ENCODE assay signal across 1 cellular context in the genomic region with DNA sequence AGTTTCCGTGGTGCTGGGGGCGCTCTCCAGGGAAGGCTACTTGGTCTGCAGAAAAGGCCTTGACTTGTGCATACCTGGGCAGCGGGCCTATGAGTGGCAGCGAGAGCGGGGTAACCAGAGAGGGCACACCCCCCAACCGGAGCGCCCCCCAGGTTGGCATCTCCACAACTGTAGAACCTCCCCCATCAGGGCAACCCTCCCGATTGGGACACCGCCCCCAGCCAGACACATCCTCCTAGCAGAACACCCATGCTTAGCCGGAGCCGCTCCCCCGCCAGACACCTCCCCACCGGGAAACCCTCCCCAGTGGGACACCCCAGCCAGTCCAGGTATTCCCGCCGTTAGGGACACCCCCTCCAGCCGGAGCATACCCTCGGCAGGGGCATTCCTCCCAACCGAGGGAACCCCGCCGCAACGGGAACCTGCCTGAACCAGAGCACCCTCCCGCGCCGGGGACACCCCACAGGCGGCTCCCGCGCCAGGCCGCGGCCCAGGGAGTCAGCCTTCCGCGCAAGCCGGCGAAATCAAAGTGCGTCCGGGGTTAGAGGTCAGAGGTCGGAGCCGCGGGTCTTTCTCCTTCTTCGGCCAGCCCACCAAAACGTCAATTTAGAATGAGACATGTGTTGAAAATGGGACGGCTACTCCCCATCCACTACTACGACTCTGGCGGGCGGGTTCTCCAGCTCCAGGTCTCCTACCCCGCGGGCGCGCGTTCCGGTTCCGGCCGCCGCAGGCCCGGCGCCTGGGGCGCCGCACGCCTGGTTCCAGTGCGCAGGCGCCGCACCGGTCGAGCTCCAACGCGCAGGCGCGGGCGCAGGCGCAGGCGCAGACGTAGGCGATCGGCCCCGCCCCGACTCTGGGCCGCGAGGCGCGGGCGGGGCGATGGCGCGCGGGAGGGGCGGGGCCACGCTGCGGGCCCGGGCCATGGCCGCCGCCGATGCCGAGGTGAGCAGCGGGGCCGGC.
TF ChIP-seq lines count a peak whose summit lies in the region.

A gene (plus strand): TSS at position 901 of the 963 bp plus-strand sequence. CDS start 24 bp downstream, at position 925.

TF ChIP-seq in HEK293, 187 proteins besides CTCF, POLR2A, EP300 and RAD21 (continued from another document and continues in another):
- TF ChIP-seq ZNF529 (tag by site-specific recombination; IDR thresholded peaks at IDR 0.05; ENCODE audit: insufficient replicate concordance) (no peak), ZNF133 (tag by site-specific recombination; IDR thresholded peaks at IDR 0.05) (no peak), ZNF184 (tag by site-specific recombination; IDR thresholded peaks at IDR 0.05) (peak; percentile 52; the same call in 1 of the 2 replicates), ZNF549 (tag by site-specific recombination; IDR thresholded peaks at IDR 0.05) (no peak), ZNF629 (tag by site-specific recombination; IDR thresholded peaks at IDR 0.05) (peak; percentile 64), ZNF791 (tag by site-specific recombination; IDR thresholded peaks at IDR 0.05) (no peak), ZNF2 (tag by site-specific recombination; IDR thresholded peaks at IDR 0.05) (peak; percentile 56; the same call in 1 of the 2 replicates), ZNF248 (tag by site-specific recombination; IDR thresholded peaks at IDR 0.05) (no peak), ZNF600 (tag by site-specific recombination; IDR thresholded peaks at IDR 0.05) (peak; percentile 56), ZFP37 (tag by site-specific recombination; IDR thresholded peaks at IDR 0.05) (peak; percentile 62; the same call in 1 of the 2 replicates), ZNF302 (tag by site-specific recombination; IDR thresholded peaks at IDR 0.05; ENCODE audit: low read depth) (no peak), HOXD13 (CRISPR knock-in tag; IDR thresholded peaks at IDR 0.05; ENCODE audit: borderline replicate concordance) (no peak), ZNF426 (tag by site-specific recombination; IDR thresholded peaks at IDR 0.05) (no peak), SCRT2 (tag by site-specific recombination; IDR thresholded peaks at IDR 0.05) (peak; percentile 36; the same call in 1 of the 2 replicates), SP3 (tag by site-specific recombination; IDR thresholded peaks at IDR 0.05) (peak; percentile 79), ZNF596 (tag by site-specific recombination; IDR thresholded peaks at IDR 0.05) (no peak), ZNF76 (tag by site-specific recombination; IDR thresholded peaks at IDR 0.05; ENCODE audit: borderline replicate concordance, low read depth) (peak; percentile 16; the same call in 1 of the 2 replicates), ZNF274 (IDR thresholded peaks at IDR 0.05; ENCODE audit: low read length) (no peak), ZNF274 (tag by site-specific recombination; IDR thresholded peaks at IDR 0.05; ENCODE audit: borderline replicate concordance) (no peak), BCL11B (tag by site-specific recombination; IDR thresholded peaks at IDR 0.05; ENCODE audit: low read depth) (peak; percentile 96), ZBTB21 (tag by site-specific recombination; IDR thresholded peaks at IDR 0.05) (no peak), FEZF1 (tag by site-specific recombination; IDR thresholded peaks at IDR 0.05) (no peak), ZNF561 (tag by site-specific recombination; IDR thresholded peaks at IDR 0.05; ENCODE audit: borderline replicate concordance) (peak; percentile 87), ZNF121 (tag by site-specific recombination; IDR thresholded peaks at IDR 0.05) (no peak), ZNF571 (tag by site-specific recombination; IDR thresholded peaks at IDR 0.05) (no peak), GLIS2 (tag by site-specific recombination; IDR thresholded peaks at IDR 0.05) (peak; percentile 92), ZNF341 (tag by site-specific recombination; IDR thresholded peaks at IDR 0.05; ENCODE audit: low read depth) (peak; percentile 94)
- TF ChIP-seq, protein P1, sequence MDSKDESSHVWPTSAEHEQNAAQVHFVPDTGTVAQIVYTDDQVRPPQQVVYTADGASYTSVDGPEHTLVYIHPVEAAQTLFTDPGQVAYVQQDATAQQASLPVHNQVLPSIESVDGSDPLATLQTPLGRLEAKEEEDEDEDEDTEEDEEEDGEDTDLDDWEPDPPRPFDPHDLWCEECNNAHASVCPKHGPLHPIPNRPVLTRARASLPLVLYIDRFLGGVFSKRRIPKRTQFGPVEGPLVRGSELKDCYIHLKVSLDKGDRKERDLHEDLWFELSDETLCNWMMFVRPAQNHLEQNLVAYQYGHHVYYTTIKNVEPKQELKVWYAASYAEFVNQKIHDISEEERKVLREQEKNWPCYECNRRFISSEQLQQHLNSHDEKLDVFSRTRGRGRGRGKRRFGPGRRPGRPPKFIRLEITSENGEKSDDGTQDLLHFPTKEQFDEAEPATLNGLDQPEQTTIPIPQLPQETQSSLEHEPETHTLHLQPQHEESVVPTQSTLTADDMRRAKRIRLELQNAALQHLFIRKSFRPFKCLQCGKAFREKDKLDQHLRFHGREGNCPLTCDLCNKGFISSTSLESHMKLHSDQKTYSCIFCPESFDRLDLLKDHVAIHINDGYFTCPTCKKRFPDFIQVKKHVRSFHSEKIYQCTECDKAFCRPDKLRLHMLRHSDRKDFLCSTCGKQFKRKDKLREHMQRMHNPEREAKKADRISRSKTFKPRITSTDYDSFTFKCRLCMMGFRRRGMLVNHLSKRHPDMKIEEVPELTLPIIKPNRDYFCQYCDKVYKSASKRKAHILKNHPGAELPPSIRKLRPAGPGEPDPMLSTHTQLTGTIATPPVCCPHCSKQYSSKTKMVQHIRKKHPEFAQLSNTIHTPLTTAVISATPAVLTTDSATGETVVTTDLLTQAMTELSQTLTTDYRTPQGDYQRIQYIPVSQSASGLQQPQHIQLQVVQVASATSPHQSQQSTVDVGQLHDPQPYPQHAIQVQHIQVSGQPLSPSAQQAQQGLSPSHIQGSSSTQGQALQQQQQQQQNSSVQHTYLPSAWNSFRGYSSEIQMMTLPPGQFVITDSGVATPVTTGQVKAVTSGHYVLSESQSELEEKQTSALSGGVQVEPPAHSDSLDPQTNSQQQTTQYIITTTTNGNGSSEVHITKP (tag by site-specific recombination; IDR thresholded peaks at IDR 0.05): peak; percentile 23
- TF ChIP-seq, protein P2, sequence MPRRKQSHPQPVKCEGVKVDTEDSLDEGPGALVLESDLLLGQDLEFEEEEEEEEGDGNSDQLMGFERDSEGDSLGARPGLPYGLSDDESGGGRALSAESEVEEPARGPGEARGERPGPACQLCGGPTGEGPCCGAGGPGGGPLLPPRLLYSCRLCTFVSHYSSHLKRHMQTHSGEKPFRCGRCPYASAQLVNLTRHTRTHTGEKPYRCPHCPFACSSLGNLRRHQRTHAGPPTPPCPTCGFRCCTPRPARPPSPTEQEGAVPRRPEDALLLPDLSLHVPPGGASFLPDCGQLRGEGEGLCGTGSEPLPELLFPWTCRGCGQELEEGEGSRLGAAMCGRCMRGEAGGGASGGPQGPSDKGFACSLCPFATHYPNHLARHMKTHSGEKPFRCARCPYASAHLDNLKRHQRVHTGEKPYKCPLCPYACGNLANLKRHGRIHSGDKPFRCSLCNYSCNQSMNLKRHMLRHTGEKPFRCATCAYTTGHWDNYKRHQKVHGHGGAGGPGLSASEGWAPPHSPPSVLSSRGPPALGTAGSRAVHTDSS (tag by site-specific recombination; IDR thresholded peaks at IDR 0.05): no peak; the same call in 1 of the 2 replicates
- TF ChIP-seq, protein P3, sequence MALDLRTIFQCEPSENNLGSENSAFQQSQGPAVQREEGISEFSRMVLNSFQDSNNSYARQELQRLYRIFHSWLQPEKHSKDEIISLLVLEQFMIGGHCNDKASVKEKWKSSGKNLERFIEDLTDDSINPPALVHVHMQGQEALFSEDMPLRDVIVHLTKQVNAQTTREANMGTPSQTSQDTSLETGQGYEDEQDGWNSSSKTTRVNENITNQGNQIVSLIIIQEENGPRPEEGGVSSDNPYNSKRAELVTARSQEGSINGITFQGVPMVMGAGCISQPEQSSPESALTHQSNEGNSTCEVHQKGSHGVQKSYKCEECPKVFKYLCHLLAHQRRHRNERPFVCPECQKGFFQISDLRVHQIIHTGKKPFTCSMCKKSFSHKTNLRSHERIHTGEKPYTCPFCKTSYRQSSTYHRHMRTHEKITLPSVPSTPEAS (tag by site-specific recombination; IDR thresholded peaks at IDR 0.05): no peak
- TF ChIP-seq, protein P4, sequence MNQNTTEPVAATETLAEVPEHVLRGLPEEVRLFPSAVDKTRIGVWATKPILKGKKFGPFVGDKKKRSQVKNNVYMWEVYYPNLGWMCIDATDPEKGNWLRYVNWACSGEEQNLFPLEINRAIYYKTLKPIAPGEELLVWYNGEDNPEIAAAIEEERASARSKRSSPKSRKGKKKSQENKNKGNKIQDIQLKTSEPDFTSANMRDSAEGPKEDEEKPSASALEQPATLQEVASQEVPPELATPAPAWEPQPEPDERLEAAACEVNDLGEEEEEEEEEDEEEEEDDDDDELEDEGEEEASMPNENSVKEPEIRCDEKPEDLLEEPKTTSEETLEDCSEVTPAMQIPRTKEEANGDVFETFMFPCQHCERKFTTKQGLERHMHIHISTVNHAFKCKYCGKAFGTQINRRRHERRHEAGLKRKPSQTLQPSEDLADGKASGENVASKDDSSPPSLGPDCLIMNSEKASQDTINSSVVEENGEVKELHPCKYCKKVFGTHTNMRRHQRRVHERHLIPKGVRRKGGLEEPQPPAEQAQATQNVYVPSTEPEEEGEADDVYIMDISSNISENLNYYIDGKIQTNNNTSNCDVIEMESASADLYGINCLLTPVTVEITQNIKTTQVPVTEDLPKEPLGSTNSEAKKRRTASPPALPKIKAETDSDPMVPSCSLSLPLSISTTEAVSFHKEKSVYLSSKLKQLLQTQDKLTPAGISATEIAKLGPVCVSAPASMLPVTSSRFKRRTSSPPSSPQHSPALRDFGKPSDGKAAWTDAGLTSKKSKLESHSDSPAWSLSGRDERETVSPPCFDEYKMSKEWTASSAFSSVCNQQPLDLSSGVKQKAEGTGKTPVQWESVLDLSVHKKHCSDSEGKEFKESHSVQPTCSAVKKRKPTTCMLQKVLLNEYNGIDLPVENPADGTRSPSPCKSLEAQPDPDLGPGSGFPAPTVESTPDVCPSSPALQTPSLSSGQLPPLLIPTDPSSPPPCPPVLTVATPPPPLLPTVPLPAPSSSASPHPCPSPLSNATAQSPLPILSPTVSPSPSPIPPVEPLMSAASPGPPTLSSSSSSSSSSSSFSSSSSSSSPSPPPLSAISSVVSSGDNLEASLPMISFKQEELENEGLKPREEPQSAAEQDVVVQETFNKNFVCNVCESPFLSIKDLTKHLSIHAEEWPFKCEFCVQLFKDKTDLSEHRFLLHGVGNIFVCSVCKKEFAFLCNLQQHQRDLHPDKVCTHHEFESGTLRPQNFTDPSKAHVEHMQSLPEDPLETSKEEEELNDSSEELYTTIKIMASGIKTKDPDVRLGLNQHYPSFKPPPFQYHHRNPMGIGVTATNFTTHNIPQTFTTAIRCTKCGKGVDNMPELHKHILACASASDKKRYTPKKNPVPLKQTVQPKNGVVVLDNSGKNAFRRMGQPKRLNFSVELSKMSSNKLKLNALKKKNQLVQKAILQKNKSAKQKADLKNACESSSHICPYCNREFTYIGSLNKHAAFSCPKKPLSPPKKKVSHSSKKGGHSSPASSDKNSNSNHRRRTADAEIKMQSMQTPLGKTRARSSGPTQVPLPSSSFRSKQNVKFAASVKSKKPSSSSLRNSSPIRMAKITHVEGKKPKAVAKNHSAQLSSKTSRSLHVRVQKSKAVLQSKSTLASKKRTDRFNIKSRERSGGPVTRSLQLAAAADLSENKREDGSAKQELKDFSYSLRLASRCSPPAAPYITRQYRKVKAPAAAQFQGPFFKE (tag by site-specific recombination; IDR thresholded peaks at IDR 0.05; ENCODE audit: borderline replicate concordance): no peak
- TF ChIP-seq, protein P5, sequence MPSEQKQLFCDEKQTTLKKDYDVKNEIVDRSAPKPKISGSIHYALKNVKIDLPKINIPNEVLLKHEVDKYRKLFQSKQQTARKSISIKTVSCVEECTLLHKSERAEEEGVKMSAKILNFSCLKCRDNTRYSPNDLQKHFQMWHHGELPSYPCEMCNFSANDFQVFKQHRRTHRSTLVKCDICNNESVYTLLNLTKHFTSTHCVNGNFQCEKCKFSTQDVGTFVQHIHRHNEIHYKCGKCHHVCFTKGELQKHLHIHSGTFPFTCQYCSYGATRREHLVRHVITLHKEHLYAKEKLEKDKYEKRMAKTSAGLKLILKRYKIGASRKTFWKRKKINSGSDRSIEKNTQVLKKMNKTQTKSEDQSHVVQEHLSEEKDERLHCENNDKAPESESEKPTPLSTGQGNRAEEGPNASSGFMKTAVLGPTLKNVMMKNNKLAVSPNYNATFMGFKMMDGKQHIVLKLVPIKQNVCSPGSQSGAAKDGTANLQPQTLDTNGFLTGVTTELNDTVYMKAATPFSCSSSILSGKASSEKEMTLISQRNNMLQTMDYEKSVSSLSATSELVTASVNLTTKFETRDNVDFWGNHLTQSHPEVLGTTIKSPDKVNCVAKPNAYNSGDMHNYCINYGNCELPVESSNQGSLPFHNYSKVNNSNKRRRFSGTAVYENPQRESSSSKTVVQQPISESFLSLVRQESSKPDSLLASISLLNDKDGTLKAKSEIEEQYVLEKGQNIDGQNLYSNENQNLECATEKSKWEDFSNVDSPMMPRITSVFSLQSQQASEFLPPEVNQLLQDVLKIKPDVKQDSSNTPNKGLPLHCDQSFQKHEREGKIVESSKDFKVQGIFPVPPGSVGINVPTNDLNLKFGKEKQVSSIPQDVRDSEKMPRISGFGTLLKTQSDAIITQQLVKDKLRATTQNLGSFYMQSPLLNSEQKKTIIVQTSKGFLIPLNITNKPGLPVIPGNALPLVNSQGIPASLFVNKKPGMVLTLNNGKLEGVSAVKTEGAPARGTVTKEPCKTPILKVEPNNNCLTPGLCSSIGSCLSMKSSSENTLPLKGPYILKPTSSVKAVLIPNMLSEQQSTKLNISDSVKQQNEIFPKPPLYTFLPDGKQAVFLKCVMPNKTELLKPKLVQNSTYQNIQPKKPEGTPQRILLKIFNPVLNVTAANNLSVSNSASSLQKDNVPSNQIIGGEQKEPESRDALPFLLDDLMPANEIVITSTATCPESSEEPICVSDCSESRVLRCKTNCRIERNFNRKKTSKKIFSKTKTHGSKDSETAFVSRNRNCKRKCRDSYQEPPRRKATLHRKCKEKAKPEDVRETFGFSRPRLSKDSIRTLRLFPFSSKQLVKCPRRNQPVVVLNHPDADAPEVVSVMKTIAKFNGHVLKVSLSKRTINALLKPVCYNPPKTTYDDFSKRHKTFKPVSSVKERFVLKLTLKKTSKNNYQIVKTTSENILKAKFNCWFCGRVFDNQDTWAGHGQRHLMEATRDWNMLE (tag by site-specific recombination; conservative IDR thresholded peaks at IDR 0.05; ENCODE audit: low read depth): peak; percentile 89
- TF ChIP-seq, protein P6, sequence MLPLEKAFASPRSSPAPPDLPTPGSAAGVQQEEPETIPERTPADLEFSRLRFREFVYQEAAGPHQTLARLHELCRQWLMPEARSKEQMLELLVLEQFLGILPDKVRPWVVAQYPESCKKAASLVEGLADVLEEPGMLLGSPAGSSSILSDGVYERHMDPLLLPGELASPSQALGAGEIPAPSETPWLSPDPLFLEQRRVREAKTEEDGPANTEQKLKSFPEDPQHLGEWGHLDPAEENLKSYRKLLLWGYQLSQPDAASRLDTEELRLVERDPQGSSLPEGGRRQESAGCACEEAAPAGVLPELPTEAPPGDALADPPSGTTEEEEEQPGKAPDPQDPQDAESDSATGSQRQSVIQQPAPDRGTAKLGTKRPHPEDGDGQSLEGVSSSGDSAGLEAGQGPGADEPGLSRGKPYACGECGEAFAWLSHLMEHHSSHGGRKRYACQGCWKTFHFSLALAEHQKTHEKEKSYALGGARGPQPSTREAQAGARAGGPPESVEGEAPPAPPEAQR (tag by site-specific recombination; IDR thresholded peaks at IDR 0.05): no peak; the same call in 1 of the 2 replicates
